ENCODE assay signal across 18 cellular contexts in the genomic region with DNA sequence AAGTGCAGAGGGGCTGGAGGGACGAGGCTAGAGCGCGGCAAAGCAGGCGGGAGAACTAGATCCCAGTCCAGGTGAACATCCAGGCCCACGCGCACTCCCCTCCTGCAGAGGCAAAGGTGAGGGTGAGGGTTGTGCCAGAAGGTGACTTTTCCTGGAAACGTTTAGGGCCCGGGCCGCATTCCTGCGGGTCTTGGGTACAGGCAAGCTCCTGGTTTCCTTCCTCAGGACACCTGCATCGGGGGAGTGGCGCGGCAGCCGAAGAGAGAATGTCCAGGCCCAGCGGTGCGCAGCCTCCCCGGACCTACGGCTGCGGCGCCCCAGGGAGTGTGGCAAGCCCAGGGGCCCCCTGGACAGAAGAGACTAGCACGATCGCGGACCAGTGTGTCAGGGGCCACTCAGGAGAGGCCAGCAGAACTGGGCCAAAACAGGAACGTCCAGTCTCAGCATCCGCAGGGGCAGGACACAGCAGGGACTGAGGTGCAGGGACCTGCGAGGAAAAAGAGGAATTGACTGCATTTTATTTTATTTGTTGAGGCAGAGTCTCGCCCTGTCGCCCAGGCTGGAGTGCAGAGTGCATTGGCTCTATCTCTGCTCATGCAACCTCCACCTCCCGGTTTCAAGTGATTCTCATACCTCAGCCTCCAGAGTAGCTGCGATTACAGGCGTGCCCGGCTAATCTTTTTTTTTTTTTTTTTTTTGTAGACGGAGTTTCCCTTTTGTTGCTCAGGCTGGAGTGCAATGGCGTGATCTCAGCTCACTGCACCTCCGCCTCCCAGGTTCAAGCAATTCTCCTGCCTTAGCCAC. TPM values are rescaled to one million over a fixed set of nuclear protein-coding genes. Genes with fewer than 3 reads are reported as not detected.
DNase-seq lines count a peak whose midpoint lies in the region; ATAC-seq, FAIRE-seq and TF ChIP-seq lines count a peak whose summit lies in the region.
"Had no signal": no experiment of that assay in that cellular context is flagged by ENCODE, and none has a peak within 500 bp of the region (broad histone marks: within the 10 kb centered on the region; RNA-seq: fewer than 3 reads in every experiment).

No MANE protein-coding gene starts in this region.

- RAD21 ChIA-PET in GM12878 (lab: Charles Lee; ENCODE audit: unreplicated experiment), result no interaction called here

- SMC1A ChIA-PET in GM12878 (lab: Charles Lee; ENCODE audit: uncharacterized antibody, unreplicated experiment), result no interaction called here

- TF ChIP-seq RAD21 in HepG2 (CRISPR knock-in tag; IDR thresholded peaks at IDR 0.05), result no peak
- no peak for TF ChIP-seq RAD21 in GM12878 (IDR thresholded peaks at IDR 0.05; ENCODE audit: insufficient read depth, low read depth, low read length)

- H3K36me3 ChIP-seq in HepG2 (replicated peaks in 1 of 2; ENCODE audit: control insufficient read depth in 1 of 2, insufficient read depth in 2 of 2, low read length in 2 of 2) (no peaks in the 10 kb centered on the region), right lobe of liver (no peaks in the 10 kb centered on the region), GM12878 (ENCODE audit: control insufficient read depth in 2 of 2, insufficient read depth in 2 of 2, low read length in 1 of 2) (no peaks in the 10 kb centered on the region), lower lobe of right lung (no peaks in the 10 kb centered on the region), thymus (ENCODE audit: control insufficient read depth, insufficient read depth) (no peaks in the 10 kb centered on the region)

- no peak for TF ChIP-seq EP300 in HepG2 (IDR thresholded peaks at IDR 0.05; ENCODE audit: low read depth in 2 of 2, low read length in 2 of 2)
- no peak for TF ChIP-seq EP300 in HepG2 (CRISPR knock-in tag; IDR thresholded peaks at IDR 0.05; ENCODE audit: borderline replicate concordance)
- no peak for TF ChIP-seq EP300 in GM12878 (IDR thresholded peaks at IDR 0.05; ENCODE audit: borderline replicate concordance in 1 of 2, control insufficient read depth in 1 of 2, low read depth in 2 of 2, low read length in 2 of 2)

- H3K9ac ChIP-seq in HepG2 (ENCODE audit: insufficient read depth, low read depth, low read length) (no peak overlapping the region), GM12878 (ENCODE audit: control insufficient read depth, insufficient read depth, low read length) (no peak overlapping the region)

- POLR2A ChIA-PET in HepG2 (lab: Yijun Ruan, JAX), result no interaction called here
- POLR2A ChIA-PET in GM12878 (lab: Charles Lee), result no interaction called here

- no peak overlapping the region for H3K27ac ChIP-seq in HepG2 (ENCODE audit: extremely low read length, insufficient read depth, low read length)
- H3K27ac ChIP-seq in right lobe of liver, result no peak overlapping the region
- no peak overlapping the region for H3K27ac ChIP-seq in GM12878 (ENCODE audit: control insufficient read depth, insufficient read depth)
- H3K27ac ChIP-seq in lower lobe of right lung, result no peak overlapping the region
- no peak overlapping the region for H3K27ac ChIP-seq in thymus (ENCODE audit: low read depth)
- H3K27ac ChIP-seq: PC-9 had no signal

- no peak overlapping the region for H3K4me3 ChIP-seq in HepG2 (replicated peaks in 1 of 3; ENCODE audit: insufficient read depth in 1 of 3, low read depth in 2 of 3, low read length in 3 of 3)
- no peak overlapping the region for H3K4me3 ChIP-seq in right lobe of liver
- no peak overlapping the region for H3K4me3 ChIP-seq in GM12878
- H3K4me3 ChIP-seq in lower lobe of right lung, result no peak overlapping the region
- peak overlapping the region; percentile 19 for H3K4me3 ChIP-seq in thymus (ENCODE audit: low read length)
- H3K4me3 ChIP-seq: PC-9 had no signal

- H2AFZ ChIP-seq in HepG2 (ENCODE audit: low read length), result no peak overlapping the region
- no peak overlapping the region for H2AFZ ChIP-seq in GM12878 (ENCODE audit: control insufficient read depth, low read depth, low read length)
- H2AFZ ChIP-seq: PC-9 had no signal

- H3K4me1 ChIP-seq in HepG2 (ENCODE audit: insufficient read depth, low read length) (peaks cover 12% of the 10 kb centered on the region), right lobe of liver (no peaks in the 10 kb centered on the region), GM12878 (ENCODE audit: control insufficient read depth, insufficient read depth, low read length) (no peaks in the 10 kb centered on the region), lower lobe of right lung (no peaks in the 10 kb centered on the region), thymus (ENCODE audit: control insufficient read depth, insufficient read depth, low read length) (no peaks in the 10 kb centered on the region)

- H3K9me3 ChIP-seq in HepG2 (ENCODE audit: low read length) (no peaks in the 10 kb centered on the region), right lobe of liver (no peaks in the 10 kb centered on the region), GM12878 (replicated peaks; ENCODE audit: control insufficient read depth, insufficient read depth, low read length) (no peaks in the 10 kb centered on the region), lower lobe of right lung (no peaks in the 10 kb centered on the region), thymus (ENCODE audit: control insufficient read depth) (no peaks in the 10 kb centered on the region)

- BruUV-seq in HepG2 (replicated peaks; lab: Mats Ljungman, UMichigan) (no TSS peak), GM12878 (replicated peaks; lab: Mats Ljungman, UMichigan) (no TSS peak)

- ATAC-seq in HepG2, result peak; percentile 52
- no peak for ATAC-seq in right lobe of liver
- peak; percentile 53 for ATAC-seq in GM12878
- peak; percentile 40 to 45 for ATAC-seq in lower lobe of right lung

- intact Hi-C loops in HepG2 (cut with micrococcal nuclease; ENCODE audit: unreplicated experiment), result no loop called here
- intact Hi-C loops in right lobe of liver (cut with DNase I), result no loop called here
- intact Hi-C loops in GM12878 (cut with micrococcal nuclease; ENCODE audit: unreplicated experiment), result no loop called here
- intact Hi-C loops in lower lobe of right lung (cut with DNase I), result no loop called here

- no peak for TF ChIP-seq POLR2A in HepG2 (IDR thresholded peaks at IDR 0.05; ENCODE audit: insufficient read depth in 1 of 2, low read depth in 2 of 2, low read length in 2 of 2)
- TF ChIP-seq POLR2A in right lobe of liver (IDR thresholded peaks at IDR 0.05), result no peak
- TF ChIP-seq POLR2A in GM12878 (IDR thresholded peaks at IDR 0.05; ENCODE audit: low read depth, low read length), result no peak

- TF ChIP-seq CTCF in HepG2 (CRISPR knock-in tag; IDR thresholded peaks at IDR 0.05) (no peak), right lobe of liver (IDR thresholded peaks at IDR 0.05) (no peak), GM12878 (IDR thresholded peaks at IDR 0.05 in 2 of 3, conservative IDR thresholded peaks at IDR 0.05 in 1 of 3; ENCODE audit: control insufficient read depth in 2 of 3, extremely low read depth in 1 of 3, insufficient read depth in 1 of 3, low read depth in 3 of 3, low read length in 3 of 3) (no peak), lower lobe of right lung (IDR thresholded peaks at IDR 0.05) (no peak)

- no peaks in the 10 kb centered on the region for H3K27me3 ChIP-seq in HepG2 (ENCODE audit: control insufficient read depth in 1 of 2, insufficient read depth in 2 of 2, low read length in 2 of 2)
- H3K27me3 ChIP-seq in right lobe of liver, result no peaks in the 10 kb centered on the region
- no peaks in the 10 kb centered on the region for H3K27me3 ChIP-seq in GM12878 (replicated peaks in 1 of 2; ENCODE audit: control insufficient read depth in 2 of 2, insufficient read depth in 2 of 2, low read length in 1 of 2)
- no peaks in the 10 kb centered on the region for H3K27me3 ChIP-seq in lower lobe of right lung (ENCODE audit: low read depth)
- H3K27me3 ChIP-seq in thymus (ENCODE audit: control insufficient read depth, insufficient read depth), result no peaks in the 10 kb centered on the region

- in situ Hi-C loops in HepG2 (cut with HindIII; ENCODE audit: extremely low pct_ligation_motif_present, low pct_unique_long_range_greater_than_20kb) (no loop called here), GM12878 (cut with MboI) (no loop called here)

- no peak for DNase-seq in HepG2 (ENCODE audit: low spot score)
- no peak for DNase-seq in right lobe of liver
- no peak for DNase-seq in GM12878 (ENCODE audit: low read depth, low spot score)
- DNase-seq in lower lobe of right lung, result no peak
- no peak for DNase-seq in H4 (ENCODE audit: low spot score)
- DNase-seq in HuH-7 (ENCODE audit: low spot score), result no peak
- no peak for DNase-seq in SW480 (ENCODE audit: low spot score)
- DNase-seq: CD4-positive, alpha-beta memory T cell; DMS153; H7; HFFc6; NCI-H1417 treated with DMSO at 0.1 percent for 48 hours; NCI-H2029; NCI-H345; NCI-H524 treated with DMSO at 0.1 percent for 48 hours had no signal

- FAIRE-seq in HepG2 (lab: Jason Lieb, UNC) (no peak), GM12878 (lab: Jason Lieb, UNC) (no peak)
- FAIRE-seq: GM12892 had no signal

- WGBS in HepG2 (ENCODE audit: low lambda C conversion rate), result 69% methylated on average over 24 of the region's 35 CpGs
- 71% methylated on average over 10 of the region's 35 CpGs for WGBS in right lobe of liver (ENCODE audit: insufficient coverage, low coverage, low lambda C conversion rate, missing lambda C conversion rate)
- WGBS in GM12878 (ENCODE audit: insufficient coverage, insufficient replicate concordance, low lambda C conversion rate, missing lambda C conversion rate), result 78% methylated on average over 34 of the region's 35 CpGs
- 69% methylated on average over 35 of the region's 35 CpGs for WGBS in thymus

- H4K20me1 ChIP-seq in HepG2 (ENCODE audit: insufficient read depth, low read length), result no peaks in the 10 kb centered on the region
- H4K20me1 ChIP-seq in GM12878 (ENCODE audit: control insufficient read depth, insufficient read depth), result no peaks in the 10 kb centered on the region

- H3K4me2 ChIP-seq in HepG2 (ENCODE audit: low read depth, low read length), result no peak overlapping the region
- no peak overlapping the region for H3K4me2 ChIP-seq in GM12878 (ENCODE audit: control insufficient read depth, insufficient read depth)
- H3K4me2 ChIP-seq: PC-9 had no signal

- CTCF ChIA-PET in HepG2 (lab: Yijun Ruan, JAX; ENCODE audit: low intra/inter-chr PET ratio, low total read pairs) (no interaction called here), GM12878 (lab: Yijun Ruan, JAX) (no interaction called here)

- H3K79me2 ChIP-seq in HepG2 (ENCODE audit: insufficient read depth, low read length), result no peaks in the 10 kb centered on the region
- H3K79me2 ChIP-seq in GM12878 (ENCODE audit: control insufficient read depth, insufficient read depth, low read length), result no peaks in the 10 kb centered on the region

RNA-seq across cellular contexts. Expression of a gene that starts 8.7 kb away (rescaled TPM):
- total RNA-seq in HepG2 (2016; rRNA removed; fragmentation: Illumina TruSeq; extraction: Trizol) (65.4 and 71.8 TPM in 2 replicates), right lobe of liver (10 to 100 TPM; 32.3 to 51.1 (median 45.7) TPM), GM12878 (2014; rRNA removed) (15.3 and 21.0 TPM in 2 replicates), GM12878 (2014; rRNA removed; fragmentation: Illumina TruSeq; extraction: Trizol) (10.7 and 12.3 TPM in 2 replicates), GM12878 (2021) (15.1 and 16.3 TPM in 2 replicates), lower lobe of right lung (54.2 TPM)
- total RNA-seq in HepG2 (2016; cell fraction: cytosol; rRNA removed; fragmentation: Illumina TruSeq; extraction: Trizol; ENCODE audit: low read depth), result 77.7 and 94.9 TPM in 2 replicates
- total RNA-seq in HepG2 (2016; cell fraction: insoluble cytoplasmic fraction; rRNA removed; fragmentation: Illumina TruSeq; extraction: Trizol), result 58.3 and 76.5 TPM in 2 replicates
- 122 and 147 TPM in 2 replicates for total RNA-seq in HepG2 (2016; cell fraction: membrane; rRNA removed; fragmentation: Illumina TruSeq; extraction: Trizol)
- total RNA-seq in HepG2 (2016; cell fraction: nucleus; rRNA removed; fragmentation: Illumina TruSeq; extraction: Trizol), result 55.6 and 62.0 TPM in 2 replicates
- polyA plus RNA-seq in HepG2 (2011; rRNA removed) (28.8 and 37.8 TPM in 2 replicates), GM12878 (2011; rRNA removed) (0.24 and 0.33 TPM in 2 replicates), GM12878 (2014; fragmentation: Illumina TruSeq; extraction: Trizol) (4.7 and 10.2 TPM in 2 replicates), GM12878 (2014; fragmentation: Nextera tagmentation; extraction: Ambion mirVana) (1 to 10 TPM; 1.3 to 2.3 TPM), GM12878 (2014; rRNA removed) (11.6 and 12.5 TPM in 2 replicates), GM12878 (2016; fragmentation: Nextera tagmentation; extraction: Ambion mirVana) (10 to 100 TPM; 12.1 to 13.6 TPM), thymus (19.5 TPM)
- polyA plus RNA-seq in HepG2 (2011; cell fraction: cytosol; rRNA removed), result 28.2 and 43.4 TPM in 2 replicates
- 104 and 146 TPM in 2 replicates for polyA plus RNA-seq in HepG2 (2011; cell fraction: nucleus; rRNA removed)
- polyA plus RNA-seq in HepG2 (2012), result 56.2 and 62.5 TPM in 2 replicates
- polyA plus RNA-seq in HepG2 (2016; cell fraction: cytosol; fragmentation: Illumina TruSeq; extraction: Trizol; ENCODE audit: low read depth), result 83.4 and 111 TPM in 2 replicates
- polyA plus RNA-seq in HepG2 (2016; cell fraction: insoluble cytoplasmic fraction; fragmentation: Illumina TruSeq; extraction: Trizol; ENCODE audit: low read depth), result 68.3 and 79.3 TPM in 2 replicates
- 118 and 138 TPM in 2 replicates for polyA plus RNA-seq in HepG2 (2016; cell fraction: membrane; fragmentation: Illumina TruSeq; extraction: Trizol; ENCODE audit: low read depth)
- polyA plus RNA-seq in HepG2 (2016; cell fraction: nucleus; fragmentation: Illumina TruSeq; extraction: Trizol; ENCODE audit: insufficient read depth, low read depth), result 90.9 and 102 TPM in 2 replicates
- polyA minus RNA-seq in HepG2 (2011; rRNA and poly(A)+ RNA removed; ENCODE audit: low replicate concordance), result 45.6 and 172 TPM in 2 replicates
- 12.3 and 17.3 TPM in 2 replicates for polyA minus RNA-seq in HepG2 (2011; cell fraction: cytosol; rRNA and poly(A)+ RNA removed)
- polyA minus RNA-seq in HepG2 (2011; cell fraction: nucleus; rRNA and poly(A)+ RNA removed), result 22.8 and 37.2 TPM in 2 replicates
- total RNA-seq in GM12878 (2013; cell fraction: nucleolus; rRNA removed), result 0.44 TPM in 1 of 2 replicates, not detected in the other
- 6.7 TPM for polyA plus RNA-seq in GM12878 (2011; ENCODE audit: low read depth)
- 0.23 and 0.42 TPM in 2 replicates for polyA plus RNA-seq in GM12878 (2011; cell fraction: cytosol; rRNA removed)
- 0.60 and 0.72 TPM in 2 replicates for polyA plus RNA-seq in GM12878 (2011; cell fraction: nucleus; rRNA removed)
- 10.5 and 11.5 TPM in 2 replicates for polyA plus RNA-seq in GM12878 (2012)
- polyA minus RNA-seq in GM12878 (2011; rRNA and poly(A)+ RNA removed), result 0.77 TPM in 1 of 2 replicates, not detected in the other
- 2.0 TPM in 1 of 2 replicates, not detected in the other for polyA minus RNA-seq in GM12878 (2011; cell fraction: cytosol; rRNA and poly(A)+ RNA removed)
- 0.86 TPM in 1 of 2 replicates, not detected in the other for polyA minus RNA-seq in GM12878 (2011; cell fraction: nucleus; rRNA and poly(A)+ RNA removed)
- total RNA-seq in H4 (2014; rRNA removed; shearing (Covaris generic)), result 38.9 and 41.4 TPM in 2 replicates

Comparison
In these comparisons a context has a peak if more than half of its experiments do, and no peak if none do; other contexts are left out.
1. ATAC-seq: peak in HepG2 (single experiment), GM12878 (single experiment) and lower lobe of right lung (2 of 2); none in right lobe of liver (0 of 4).